ENCODE assay signal across 1 cellular context in genomic region chr16:12267491-12267890, GRCh38.
A peak's percentile ranks its signal among the peaks of the same experiment; 100 is the strongest.
TF ChIP-seq lines count a peak whose summit lies in the region.

No MANE protein-coding gene starts in this region.

TF ChIP-seq in HepG2, 621 proteins besides CTCF, POLR2A, EP300 and RAD21 (continued from another document and continues in another):
- TF ChIP-seq, protein P1, sequence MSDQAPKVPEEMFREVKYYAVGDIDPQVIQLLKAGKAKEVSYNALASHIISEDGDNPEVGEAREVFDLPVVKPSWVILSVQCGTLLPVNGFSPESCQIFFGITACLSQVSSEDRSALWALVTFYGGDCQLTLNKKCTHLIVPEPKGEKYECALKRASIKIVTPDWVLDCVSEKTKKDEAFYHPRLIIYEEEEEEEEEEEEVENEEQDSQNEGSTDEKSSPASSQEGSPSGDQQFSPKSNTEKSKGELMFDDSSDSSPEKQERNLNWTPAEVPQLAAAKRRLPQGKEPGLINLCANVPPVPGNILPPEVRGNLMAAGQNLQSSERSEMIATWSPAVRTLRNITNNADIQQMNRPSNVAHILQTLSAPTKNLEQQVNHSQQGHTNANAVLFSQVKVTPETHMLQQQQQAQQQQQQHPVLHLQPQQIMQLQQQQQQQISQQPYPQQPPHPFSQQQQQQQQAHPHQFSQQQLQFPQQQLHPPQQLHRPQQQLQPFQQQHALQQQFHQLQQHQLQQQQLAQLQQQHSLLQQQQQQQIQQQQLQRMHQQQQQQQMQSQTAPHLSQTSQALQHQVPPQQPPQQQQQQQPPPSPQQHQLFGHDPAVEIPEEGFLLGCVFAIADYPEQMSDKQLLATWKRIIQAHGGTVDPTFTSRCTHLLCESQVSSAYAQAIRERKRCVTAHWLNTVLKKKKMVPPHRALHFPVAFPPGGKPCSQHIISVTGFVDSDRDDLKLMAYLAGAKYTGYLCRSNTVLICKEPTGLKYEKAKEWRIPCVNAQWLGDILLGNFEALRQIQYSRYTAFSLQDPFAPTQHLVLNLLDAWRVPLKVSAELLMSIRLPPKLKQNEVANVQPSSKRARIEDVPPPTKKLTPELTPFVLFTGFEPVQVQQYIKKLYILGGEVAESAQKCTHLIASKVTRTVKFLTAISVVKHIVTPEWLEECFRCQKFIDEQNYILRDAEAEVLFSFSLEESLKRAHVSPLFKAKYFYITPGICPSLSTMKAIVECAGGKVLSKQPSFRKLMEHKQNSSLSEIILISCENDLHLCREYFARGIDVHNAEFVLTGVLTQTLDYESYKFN (CRISPR knock-in tag; conservative IDR thresholded peaks at IDR 0.05), result no peak
- TF ChIP-seq, protein P2, sequence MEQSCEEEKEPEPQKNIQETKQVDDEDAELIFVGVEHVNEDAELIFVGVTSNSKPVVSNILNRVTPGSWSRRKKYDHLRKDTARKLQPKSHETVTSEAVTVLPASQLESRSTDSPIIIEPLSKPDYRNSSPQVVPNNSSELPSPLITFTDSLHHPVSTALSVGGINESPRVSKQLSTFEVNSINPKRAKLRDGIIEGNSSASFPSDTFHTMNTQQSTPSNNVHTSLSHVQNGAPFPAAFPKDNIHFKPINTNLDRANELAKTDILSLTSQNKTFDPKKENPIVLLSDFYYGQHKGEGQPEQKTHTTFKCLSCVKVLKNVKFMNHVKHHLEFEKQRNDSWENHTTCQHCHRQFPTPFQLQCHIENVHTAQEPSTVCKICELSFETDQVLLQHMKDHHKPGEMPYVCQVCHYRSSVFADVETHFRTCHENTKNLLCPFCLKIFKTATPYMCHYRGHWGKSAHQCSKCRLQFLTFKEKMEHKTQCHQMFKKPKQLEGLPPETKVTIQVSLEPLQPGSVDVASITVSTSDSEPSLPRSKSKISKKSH (CRISPR knock-in tag; IDR thresholded peaks at IDR 0.05; ENCODE audit: borderline replicate concordance), result no peak
- TF ChIP-seq POLR2AphosphoS2 (IDR thresholded peaks at IDR 0.05; ENCODE audit: low read depth, low read length) (no peak), ZNF546 (CRISPR knock-in tag; conservative IDR thresholded peaks at IDR 0.05) (no peak), ZNF180 (CRISPR knock-in tag; IDR thresholded peaks at IDR 0.05; ENCODE audit: borderline replicate concordance, low read depth) (no peak), TCF7L2 (IDR thresholded peaks at IDR 0.05; ENCODE audit: low read depth, low read length) (no peak), CENPT (CRISPR knock-in tag; IDR thresholded peaks at IDR 0.05; ENCODE audit: low read depth) (no peak), MEF2D (CRISPR knock-in tag; IDR thresholded peaks at IDR 0.05) (no peak), ZFP62 (CRISPR knock-in tag; IDR thresholded peaks at IDR 0.05) (no peak), AGO1 (IDR thresholded peaks at IDR 0.05; ENCODE audit: low read depth, low read length, poor library complexity, severe bottlenecking) (no peak), SMAD3 (CRISPR knock-in tag; IDR thresholded peaks at IDR 0.05) (no peak), RFXANK (CRISPR knock-in tag; IDR thresholded peaks at IDR 0.05) (no peak), RBM22 (optimal IDR thresholded peaks at IDR 0.05; ENCODE audit: low read length) (no peak), SIX1 (CRISPR knock-in tag; IDR thresholded peaks at IDR 0.05; ENCODE audit: borderline replicate concordance) (no peak), ZNF124 (CRISPR knock-in tag; IDR thresholded peaks at IDR 0.05) (no peak), NR2F6 (IDR thresholded peaks at IDR 0.05) (no peak), NR2F6 (CRISPR knock-in tag; IDR thresholded peaks at IDR 0.05) (no peak), POGZ (CRISPR knock-in tag; IDR thresholded peaks at IDR 0.05) (no peak), CREBL2 (CRISPR knock-in tag; IDR thresholded peaks at IDR 0.05; ENCODE audit: borderline replicate concordance) (no peak), ZNF772 (CRISPR knock-in tag; IDR thresholded peaks at IDR 0.05) (no peak), MTA3 (CRISPR knock-in tag; IDR thresholded peaks at IDR 0.05) (no peak), ATF7-NPFF (CRISPR knock-in tag; IDR thresholded peaks at IDR 0.05; ENCODE audit: low read depth) (no peak), EEA1 (CRISPR knock-in tag; IDR thresholded peaks at IDR 0.05; ENCODE audit: borderline replicate concordance) (no peak), TEAD3 (CRISPR knock-in tag; optimal IDR thresholded peaks at IDR 0.05; ENCODE audit: borderline replicate concordance) (peak; percentile 93), ZSCAN9 (CRISPR knock-in tag; IDR thresholded peaks at IDR 0.05; ENCODE audit: borderline replicate concordance) (0 out of 2 replicates have a peak, but pooled peaks have one; percentile 37), ZNF382 (CRISPR knock-in tag; IDR thresholded peaks at IDR 0.05; ENCODE audit: borderline replicate concordance) (no peak), ZC3H13 (CRISPR knock-in tag; IDR thresholded peaks at IDR 0.05) (no peak), ZNF678 (CRISPR knock-in tag; IDR thresholded peaks at IDR 0.05) (no peak), TRIM24 (CRISPR knock-in tag; IDR thresholded peaks at IDR 0.05) (no peak), ZNF225 (CRISPR knock-in tag; IDR thresholded peaks at IDR 0.05) (no peak), MTF1 (CRISPR knock-in tag; IDR thresholded peaks at IDR 0.05) (no peak), MXI1 (IDR thresholded peaks at IDR 0.05; ENCODE audit: borderline replicate concordance, low read depth, low read length) (no peak), ZNF430 (CRISPR knock-in tag; IDR thresholded peaks at IDR 0.05) (no peak), ZNF784 (CRISPR knock-in tag; IDR thresholded peaks at IDR 0.05; ENCODE audit: borderline replicate concordance) (no peak)
- TF ChIP-seq, protein P3, sequence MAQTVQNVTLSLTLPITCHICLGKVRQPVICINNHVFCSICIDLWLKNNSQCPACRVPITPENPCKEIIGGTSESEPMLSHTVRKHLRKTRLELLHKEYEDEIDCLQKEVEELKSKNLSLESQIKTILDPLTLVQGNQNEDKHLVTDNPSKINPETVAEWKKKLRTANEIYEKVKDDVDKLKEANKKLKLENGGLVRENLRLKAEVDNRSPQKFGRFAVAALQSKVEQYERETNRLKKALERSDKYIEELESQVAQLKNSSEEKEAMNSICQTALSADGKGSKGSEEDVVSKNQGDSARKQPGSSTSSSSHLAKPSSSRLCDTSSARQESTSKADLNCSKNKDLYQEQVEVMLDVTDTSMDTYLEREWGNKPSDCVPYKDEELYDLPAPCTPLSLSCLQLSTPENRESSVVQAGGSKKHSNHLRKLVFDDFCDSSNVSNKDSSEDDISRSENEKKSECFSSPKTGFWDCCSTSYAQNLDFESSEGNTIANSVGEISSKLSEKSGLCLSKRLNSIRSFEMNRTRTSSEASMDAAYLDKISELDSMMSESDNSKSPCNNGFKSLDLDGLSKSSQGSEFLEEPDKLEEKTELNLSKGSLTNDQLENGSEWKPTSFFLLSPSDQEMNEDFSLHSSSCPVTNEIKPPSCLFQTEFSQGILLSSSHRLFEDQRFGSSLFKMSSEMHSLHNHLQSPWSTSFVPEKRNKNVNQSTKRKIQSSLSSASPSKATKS (CRISPR knock-in tag; IDR thresholded peaks at IDR 0.05), result no peak
- TF ChIP-seq, protein P4, sequence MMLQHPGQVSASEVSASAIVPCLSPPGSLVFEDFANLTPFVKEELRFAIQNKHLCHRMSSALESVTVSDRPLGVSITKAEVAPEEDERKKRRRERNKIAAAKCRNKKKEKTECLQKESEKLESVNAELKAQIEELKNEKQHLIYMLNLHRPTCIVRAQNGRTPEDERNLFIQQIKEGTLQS (CRISPR knock-in tag; IDR thresholded peaks at IDR 0.05), result no peak
- TF ChIP-seq, protein P5, sequence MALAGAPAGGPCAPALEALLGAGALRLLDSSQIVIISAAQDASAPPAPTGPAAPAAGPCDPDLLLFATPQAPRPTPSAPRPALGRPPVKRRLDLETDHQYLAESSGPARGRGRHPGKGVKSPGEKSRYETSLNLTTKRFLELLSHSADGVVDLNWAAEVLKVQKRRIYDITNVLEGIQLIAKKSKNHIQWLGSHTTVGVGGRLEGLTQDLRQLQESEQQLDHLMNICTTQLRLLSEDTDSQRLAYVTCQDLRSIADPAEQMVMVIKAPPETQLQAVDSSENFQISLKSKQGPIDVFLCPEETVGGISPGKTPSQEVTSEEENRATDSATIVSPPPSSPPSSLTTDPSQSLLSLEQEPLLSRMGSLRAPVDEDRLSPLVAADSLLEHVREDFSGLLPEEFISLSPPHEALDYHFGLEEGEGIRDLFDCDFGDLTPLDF (CRISPR knock-in tag; IDR thresholded peaks at IDR 0.05), result no peak
- TF ChIP-seq, protein P6, sequence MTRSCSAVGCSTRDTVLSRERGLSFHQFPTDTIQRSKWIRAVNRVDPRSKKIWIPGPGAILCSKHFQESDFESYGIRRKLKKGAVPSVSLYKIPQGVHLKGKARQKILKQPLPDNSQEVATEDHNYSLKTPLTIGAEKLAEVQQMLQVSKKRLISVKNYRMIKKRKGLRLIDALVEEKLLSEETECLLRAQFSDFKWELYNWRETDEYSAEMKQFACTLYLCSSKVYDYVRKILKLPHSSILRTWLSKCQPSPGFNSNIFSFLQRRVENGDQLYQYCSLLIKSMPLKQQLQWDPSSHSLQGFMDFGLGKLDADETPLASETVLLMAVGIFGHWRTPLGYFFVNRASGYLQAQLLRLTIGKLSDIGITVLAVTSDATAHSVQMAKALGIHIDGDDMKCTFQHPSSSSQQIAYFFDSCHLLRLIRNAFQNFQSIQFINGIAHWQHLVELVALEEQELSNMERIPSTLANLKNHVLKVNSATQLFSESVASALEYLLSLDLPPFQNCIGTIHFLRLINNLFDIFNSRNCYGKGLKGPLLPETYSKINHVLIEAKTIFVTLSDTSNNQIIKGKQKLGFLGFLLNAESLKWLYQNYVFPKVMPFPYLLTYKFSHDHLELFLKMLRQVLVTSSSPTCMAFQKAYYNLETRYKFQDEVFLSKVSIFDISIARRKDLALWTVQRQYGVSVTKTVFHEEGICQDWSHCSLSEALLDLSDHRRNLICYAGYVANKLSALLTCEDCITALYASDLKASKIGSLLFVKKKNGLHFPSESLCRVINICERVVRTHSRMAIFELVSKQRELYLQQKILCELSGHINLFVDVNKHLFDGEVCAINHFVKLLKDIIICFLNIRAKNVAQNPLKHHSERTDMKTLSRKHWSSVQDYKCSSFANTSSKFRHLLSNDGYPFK (CRISPR knock-in tag; IDR thresholded peaks at IDR 0.05; ENCODE audit: borderline replicate concordance), result no peak
- TF ChIP-seq, protein P7, sequence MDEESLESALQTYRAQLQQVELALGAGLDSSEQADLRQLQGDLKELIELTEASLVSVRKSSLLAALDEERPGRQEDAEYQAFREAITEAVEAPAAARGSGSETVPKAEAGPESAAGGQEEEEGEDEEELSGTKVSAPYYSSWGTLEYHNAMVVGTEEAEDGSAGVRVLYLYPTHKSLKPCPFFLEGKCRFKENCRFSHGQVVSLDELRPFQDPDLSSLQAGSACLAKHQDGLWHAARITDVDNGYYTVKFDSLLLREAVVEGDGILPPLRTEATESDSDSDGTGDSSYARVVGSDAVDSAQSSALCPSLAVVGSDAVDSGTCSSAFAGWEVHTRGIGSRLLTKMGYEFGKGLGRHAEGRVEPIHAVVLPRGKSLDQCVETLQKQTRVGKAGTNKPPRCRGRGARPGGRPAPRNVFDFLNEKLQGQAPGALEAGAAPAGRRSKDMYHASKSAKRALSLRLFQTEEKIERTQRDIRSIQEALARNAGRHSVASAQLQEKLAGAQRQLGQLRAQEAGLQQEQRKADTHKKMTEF (CRISPR knock-in tag; IDR thresholded peaks at IDR 0.05), result peak; percentile 19; the same call in 1 of the 2 replicates
- TF ChIP-seq, protein P8, sequence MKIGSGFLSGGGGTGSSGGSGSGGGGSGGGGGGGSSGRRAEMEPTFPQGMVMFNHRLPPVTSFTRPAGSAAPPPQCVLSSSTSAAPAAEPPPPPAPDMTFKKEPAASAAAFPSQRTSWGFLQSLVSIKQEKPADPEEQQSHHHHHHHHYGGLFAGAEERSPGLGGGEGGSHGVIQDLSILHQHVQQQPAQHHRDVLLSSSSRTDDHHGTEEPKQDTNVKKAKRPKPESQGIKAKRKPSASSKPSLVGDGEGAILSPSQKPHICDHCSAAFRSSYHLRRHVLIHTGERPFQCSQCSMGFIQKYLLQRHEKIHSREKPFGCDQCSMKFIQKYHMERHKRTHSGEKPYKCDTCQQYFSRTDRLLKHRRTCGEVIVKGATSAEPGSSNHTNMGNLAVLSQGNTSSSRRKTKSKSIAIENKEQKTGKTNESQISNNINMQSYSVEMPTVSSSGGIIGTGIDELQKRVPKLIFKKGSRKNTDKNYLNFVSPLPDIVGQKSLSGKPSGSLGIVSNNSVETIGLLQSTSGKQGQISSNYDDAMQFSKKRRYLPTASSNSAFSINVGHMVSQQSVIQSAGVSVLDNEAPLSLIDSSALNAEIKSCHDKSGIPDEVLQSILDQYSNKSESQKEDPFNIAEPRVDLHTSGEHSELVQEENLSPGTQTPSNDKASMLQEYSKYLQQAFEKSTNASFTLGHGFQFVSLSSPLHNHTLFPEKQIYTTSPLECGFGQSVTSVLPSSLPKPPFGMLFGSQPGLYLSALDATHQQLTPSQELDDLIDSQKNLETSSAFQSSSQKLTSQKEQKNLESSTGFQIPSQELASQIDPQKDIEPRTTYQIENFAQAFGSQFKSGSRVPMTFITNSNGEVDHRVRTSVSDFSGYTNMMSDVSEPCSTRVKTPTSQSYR (CRISPR knock-in tag; IDR thresholded peaks at IDR 0.05; ENCODE audit: borderline replicate concordance), result no peak
